Comparison of ENCODE assay signal across 18 cellular contexts in the genomic region with DNA sequence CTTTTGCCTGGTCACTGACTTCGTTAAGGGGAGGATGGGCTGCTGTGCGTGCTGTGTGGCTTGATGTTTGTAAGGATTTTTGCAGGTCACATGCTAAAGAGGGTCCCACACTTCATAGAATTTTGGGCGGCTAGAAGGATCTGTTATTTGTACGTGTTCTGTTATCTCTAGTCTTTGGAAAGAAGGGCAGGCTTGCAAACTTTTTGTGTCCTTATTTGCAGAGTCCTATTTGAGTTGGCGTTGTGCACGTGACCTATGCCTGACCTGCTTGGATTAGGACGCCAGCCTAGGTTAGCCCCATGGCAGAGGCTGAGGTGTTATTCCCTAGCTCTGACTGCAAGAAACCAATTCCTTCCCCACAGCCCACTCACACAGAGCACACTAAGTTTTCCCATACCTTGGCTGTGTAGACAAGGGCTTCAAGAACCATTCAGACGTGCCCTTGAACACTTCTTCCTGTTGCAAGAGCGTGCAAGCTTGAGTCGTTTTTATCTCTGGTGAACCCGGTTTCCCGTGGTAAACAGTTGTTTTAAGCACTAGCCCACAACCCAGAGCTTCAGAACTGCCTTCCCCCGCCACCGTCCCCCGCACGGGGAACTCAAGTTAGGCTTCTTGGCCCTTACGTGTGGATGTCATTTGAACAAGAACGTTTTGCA.
DNase-seq lines count a peak whose midpoint lies in the region; ATAC-seq and TF ChIP-seq lines count a peak whose summit lies in the region.
"Had no signal": no experiment of that assay in that cellular context is flagged by ENCODE, and none has a peak within 500 bp of the region (broad histone marks: within the 10 kb centered on the region; RNA-seq: fewer than 3 reads in every experiment).

No MANE protein-coding gene starts in this region.

- peaks cover 40% of the 10 kb centered on the region for H3K4me1 Mint-ChIP-seq in activated naive CD4-positive, alpha-beta T cell treated with anti-CD3 and anti-CD28 coated beads for 36 hours (ENCODE audit: low read depth)
- peaks cover 47% of the 10 kb centered on the region for H3K4me1 Mint-ChIP-seq in activated naive CD8-positive, alpha-beta T cell (ENCODE audit: low read depth)
- peaks cover 3 to 11% of the 10 kb centered on the region in 2 donors for H3K4me1 Mint-ChIP-seq in stimulated activated naive B cell treated with anti-CD40 and anti-IgM and Interleukin-4, amounts not matched to agents 10 μg/mL and 1 μg/mL and 100 μg/mL, for 72 hours
- peaks cover 16 to 24% of the 10 kb centered on the region in 2 donors for H3K4me1 Mint-ChIP-seq in immature natural killer cell

- peaks cover 16% of the 10 kb centered on the region for H3K9me3 Mint-ChIP-seq in activated naive CD4-positive, alpha-beta T cell treated with anti-CD3 and anti-CD28 coated beads for 36 hours
- H3K9me3 Mint-ChIP-seq in activated naive CD8-positive, alpha-beta T cell (ENCODE audit: low read depth) = peaks cover 12% of the 10 kb centered on the region
- peaks cover 16 to 17% of the 10 kb centered on the region in 2 donors for H3K9me3 Mint-ChIP-seq in stimulated activated naive B cell treated with anti-CD40 and anti-IgM and Interleukin-4, amounts not matched to agents 10 μg/mL and 1 μg/mL and 100 μg/mL, for 72 hours
- peaks cover 1 to 14% (median 4%) of the 10 kb centered on the region in 6 donors for H3K9me3 Mint-ChIP-seq in immature natural killer cell

- no peaks in the 10 kb centered on the region for H3K27me3 ChIP-seq in stomach
- H3K27me3 ChIP-seq: heart right ventricle had no signal

- no peak for TF ChIP-seq EP300 in stomach (IDR thresholded peaks at IDR 0.05)

- TF ChIP-seq CTCF in stomach (IDR thresholded peaks at IDR 0.05) = no peak

- DNase-seq in activated naive CD4-positive, alpha-beta T cell treated with anti-CD3 and anti-CD28 coated beads for 36 hours = peak; percentile 43
- DNase-seq in activated naive CD4-positive, alpha-beta T cell treated with Interleukin-2 at 50 U/mL for 16 hours = no peak
- peak; percentile 34 for DNase-seq in activated CD4-positive, alpha-beta T cell treated with anti-CD3 and anti-CD28 coated beads for 48 hours
- DNase-seq in stomach (peak; percentile 58), globus pallidus (ENCODE audit: low spot score) (no peak), immature natural killer cell (no peak)
- DNase-seq in stimulated activated naive B cell treated with anti-CD40 and anti-IgM and Interleukin-4, amounts not matched to agents 10 μg/mL and 1 μg/mL and 100 μg/mL, for 72 hours = no peak
- DNase-seq: ACHN; activated effector memory CD4-positive, alpha-beta T cell treated with anti-CD3 and anti-CD28 coated beads, Interleukin-2, amount 50 U/mL, for 16 hours; H7; heart right ventricle; NCI-H187; NCI-H510A; nucleus accumbens; right cardiac atrium; WERI-Rb-1 had no signal

- intact Hi-C loops in activated naive CD4-positive, alpha-beta T cell treated with anti-CD3 and anti-CD28 coated beads for 36 hours (cut with micrococcal nuclease) = loop anchor here (5.0 kb wide), 1 partner anchor 96 kb away; a partner anchor contains a TSS
- intact Hi-C loops in stomach (cut with DNase I; ENCODE audit: low total_unique reads) = no loop called here

- 38 to 58% (median 51%) methylated on average over 18 of the region's 18 CpGs for WGBS in stomach, 5 donors

- CTCF ChIA-PET in activated naive CD4-positive, alpha-beta T cell treated with anti-CD3 and anti-CD28 coated beads for 36 hours (lab: Charles Lee) = no interaction called here

- no peak overlapping the region for H3K27ac Mint-ChIP-seq in activated naive CD4-positive, alpha-beta T cell treated with anti-CD3 and anti-CD28 coated beads for 36 hours
- H3K27ac Mint-ChIP-seq in activated naive CD8-positive, alpha-beta T cell = peak overlapping the region; percentile 75
- no peak overlapping the region for H3K27ac Mint-ChIP-seq in stimulated activated naive B cell treated with anti-CD40 and anti-IgM and Interleukin-4, amounts not matched to agents 10 μg/mL and 1 μg/mL and 100 μg/mL, for 72 hours
- no peak overlapping the region for H3K27ac Mint-ChIP-seq in immature natural killer cell

- peaks cover 10% of the 10 kb centered on the region for H3K36me3 Mint-ChIP-seq in activated naive CD4-positive, alpha-beta T cell treated with anti-CD3 and anti-CD28 coated beads for 36 hours (ENCODE audit: low read depth)
- peaks cover 9% of the 10 kb centered on the region for H3K36me3 Mint-ChIP-seq in activated naive CD8-positive, alpha-beta T cell
- peaks cover 6 to 13% of the 10 kb centered on the region in 2 donors for H3K36me3 Mint-ChIP-seq in stimulated activated naive B cell treated with anti-CD40 and anti-IgM and Interleukin-4, amounts not matched to agents 10 μg/mL and 1 μg/mL and 100 μg/mL, for 72 hours
- H3K36me3 Mint-ChIP-seq in immature natural killer cell = peaks cover 0 to 3% (median 0%) of the 10 kb centered on the region in 3 donors

- no peak overlapping the region for H3K4me3 ChIP-seq in stomach
- H3K4me3 ChIP-seq: heart right ventricle had no signal

- H3K27me3 Mint-ChIP-seq in activated naive CD4-positive, alpha-beta T cell treated with anti-CD3 and anti-CD28 coated beads for 36 hours (ENCODE audit: low read depth) = no peaks in the 10 kb centered on the region
- no peaks in the 10 kb centered on the region for H3K27me3 Mint-ChIP-seq in activated naive CD8-positive, alpha-beta T cell
- no peaks in the 10 kb centered on the region for H3K27me3 Mint-ChIP-seq in stimulated activated naive B cell treated with anti-CD40 and anti-IgM and Interleukin-4, amounts not matched to agents 10 μg/mL and 1 μg/mL and 100 μg/mL, for 72 hours
- peaks cover 11 to 14% (median 13%) of the 10 kb centered on the region in 3 donors for H3K27me3 Mint-ChIP-seq in immature natural killer cell (ENCODE audit: low read depth in 3 of 3)

- peaks cover 0 to 2% (median 0%) of the 10 kb centered on the region in 4 donors for H3K4me1 ChIP-seq in stomach

- H3K27ac ChIP-seq in stomach = no peak overlapping the region
- H3K27ac ChIP-seq: heart right ventricle, WERI-Rb-1 had no signal

- TF ChIP-seq POLR2A in stomach (IDR thresholded peaks at IDR 0.05) = no peak

- H3K36me3 ChIP-seq in stomach = no peaks in the 10 kb centered on the region
- H3K36me3 ChIP-seq: WERI-Rb-1 had no signal

- peaks cover 5 to 20% (median 7%) of the 10 kb centered on the region in 4 donors for H3K9me3 ChIP-seq in stomach

- no peak for ATAC-seq in stimulated activated naive B cell treated with anti-CD40 and anti-IgM and Interleukin-4, amounts not matched to agents 10 μg/mL and 1 μg/mL and 100 μg/mL, for 72 hours (replicated peaks)
- ATAC-seq: heart right ventricle, SK-N-SH treated with all-trans-retinoic acid at 6 μM for 48 hours had no signal

- H3K4me3 Mint-ChIP-seq in activated naive CD4-positive, alpha-beta T cell treated with anti-CD3 and anti-CD28 coated beads for 36 hours = peak overlapping the region; percentile 33
- H3K4me3 Mint-ChIP-seq in activated naive CD8-positive, alpha-beta T cell = peak overlapping the region; percentile 42
- no peak overlapping the region for H3K4me3 Mint-ChIP-seq in stimulated activated naive B cell treated with anti-CD40 and anti-IgM and Interleukin-4, amounts not matched to agents 10 μg/mL and 1 μg/mL and 100 μg/mL, for 72 hours
- H3K4me3 Mint-ChIP-seq in immature natural killer cell = no peak overlapping the region

Comparison
In these comparisons a context has a peak if more than half of its experiments do, and no peak if none do; other contexts are left out.
1. DNase-seq: peak in activated naive CD4-positive, alpha-beta T cell treated with anti-CD3 and anti-CD28 coated beads for 36 hours (single experiment), activated CD4-positive, alpha-beta T cell treated with anti-CD3 and anti-CD28 coated beads for 48 hours (single experiment) and stomach (single experiment); none in activated naive CD4-positive, alpha-beta T cell treated with Interleukin-2 at 50 U/mL for 16 hours (single experiment), stimulated activated naive B cell treated with anti-CD40 and anti-IgM and Interleukin-4, amounts not matched to agents 10 μg/mL and 1 μg/mL and 100 μg/mL, for 72 hours (single experiment), globus pallidus (single experiment) and immature natural killer cell (0 of 3).
2. H3K4me3 Mint-ChIP-seq: peak in activated naive CD4-positive, alpha-beta T cell treated with anti-CD3 and anti-CD28 coated beads for 36 hours (single experiment) and activated naive CD8-positive, alpha-beta T cell (single experiment); none in stimulated activated naive B cell treated with anti-CD40 and anti-IgM and Interleukin-4, amounts not matched to agents 10 μg/mL and 1 μg/mL and 100 μg/mL, for 72 hours (0 of 2) and immature natural killer cell (0 of 5).